Comparison of ENCODE assay signal across 1 cellular context in genomic region chr21:46457801-46458314, GRCh38.
TF ChIP-seq lines count a peak whose summit lies in the region.

No MANE protein-coding gene starts in this region.

TF ChIP-seq in K562, 482 proteins besides CTCF, POLR2A, EP300 and RAD21 (continued from another document and continues in another):
- TF ChIP-seq E4F1 (CRISPR knock-in tag; IDR thresholded peaks at IDR 0.05; ENCODE audit: borderline replicate concordance) (no peak), ZNF644 (tag; IDR thresholded peaks at IDR 0.05; ENCODE audit: low read depth) (0 out of 2 replicates have a peak, but pooled peaks have one; percentile 68), AFF4 (CRISPR knock-in tag; IDR thresholded peaks at IDR 0.05) (no peak), TGIF2 (CRISPR knock-in tag; IDR thresholded peaks at IDR 0.05) (no peak), RBM34 (IDR thresholded peaks at IDR 0.05; ENCODE audit: borderline replicate concordance, insufficient read depth, low read length) (no peak), E2F8 (IDR thresholded peaks at IDR 0.05; ENCODE audit: low read depth, partially characterized antibody) (no peak), PRDM10 (IDR thresholded peaks at IDR 0.05; ENCODE audit: partially characterized antibody) (no peak), PTBP1 (IDR thresholded peaks at IDR 0.05; ENCODE audit: low read depth, low read length) (no peak), ETS2 (tag; IDR thresholded peaks at IDR 0.05; ENCODE audit: borderline replicate concordance, poor library complexity, severe bottlenecking) (no peak), ZNF175 (CRISPR knock-in tag; IDR thresholded peaks at IDR 0.05; ENCODE audit: low read depth) (no peak), NR0B1 (IDR thresholded peaks at IDR 0.05; ENCODE audit: partially characterized antibody) (no peak), SMAD2 (IDR thresholded peaks at IDR 0.05; ENCODE audit: low read depth, low read length) (no peak), ZBTB26 (CRISPR knock-in tag; IDR thresholded peaks at IDR 0.05) (no peak; the same call in 1 of the 2 replicates), PRMT5 (CRISPR knock-in tag; IDR thresholded peaks at IDR 0.05) (no peak), ZFP30 (CRISPR knock-in tag; IDR thresholded peaks at IDR 0.05; ENCODE audit: borderline replicate concordance) (no peak), ZKSCAN1 (IDR thresholded peaks at IDR 0.05; ENCODE audit: low read depth, low read length) (no peak), SMARCB1 (IDR thresholded peaks at IDR 0.05; ENCODE audit: insufficient read length, low read depth) (no peak), SNIP1 (IDR thresholded peaks at IDR 0.05; ENCODE audit: low read depth) (no peak), CHD2 (IDR thresholded peaks at IDR 0.05; ENCODE audit: low read depth, low read length) (peak; percentile 12; the same call in 1 of the 2 replicates), ZC3H4 (CRISPR knock-in tag; IDR thresholded peaks at IDR 0.05; ENCODE audit: borderline replicate concordance) (no peak), SIN3A (IDR thresholded peaks at IDR 0.05; ENCODE audit: borderline replicate concordance in 2 of 2, control insufficient read depth in 1 of 2, low read depth in 2 of 2, low read length in 2 of 2) (no peak), KLF16 (IDR thresholded peaks at IDR 0.05) (no peak), HOXB6 (CRISPR knock-in tag; IDR thresholded peaks at IDR 0.05; ENCODE audit: borderline replicate concordance) (no peak), TAL1 (IDR thresholded peaks at IDR 0.05) (no peak), CBX3 (IDR thresholded peaks at IDR 0.05; ENCODE audit: borderline replicate concordance in 1 of 2, low read length in 2 of 2) (no peak), GABPB1 (CRISPR knock-in tag; IDR thresholded peaks at IDR 0.05) (peak; percentile 63; the same call in 1 of the 2 replicates)
- TF ChIP-seq, protein P1, sequence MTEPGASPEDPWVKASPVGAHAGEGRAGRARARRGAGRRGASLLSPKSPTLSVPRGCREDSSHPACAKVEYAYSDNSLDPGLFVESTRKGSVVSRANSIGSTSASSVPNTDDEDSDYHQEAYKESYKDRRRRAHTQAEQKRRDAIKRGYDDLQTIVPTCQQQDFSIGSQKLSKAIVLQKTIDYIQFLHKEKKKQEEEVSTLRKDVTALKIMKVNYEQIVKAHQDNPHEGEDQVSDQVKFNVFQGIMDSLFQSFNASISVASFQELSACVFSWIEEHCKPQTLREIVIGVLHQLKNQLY (CRISPR knock-in tag; conservative IDR thresholded peaks at IDR 0.05) = no peak
- TF ChIP-seq, protein P2, sequence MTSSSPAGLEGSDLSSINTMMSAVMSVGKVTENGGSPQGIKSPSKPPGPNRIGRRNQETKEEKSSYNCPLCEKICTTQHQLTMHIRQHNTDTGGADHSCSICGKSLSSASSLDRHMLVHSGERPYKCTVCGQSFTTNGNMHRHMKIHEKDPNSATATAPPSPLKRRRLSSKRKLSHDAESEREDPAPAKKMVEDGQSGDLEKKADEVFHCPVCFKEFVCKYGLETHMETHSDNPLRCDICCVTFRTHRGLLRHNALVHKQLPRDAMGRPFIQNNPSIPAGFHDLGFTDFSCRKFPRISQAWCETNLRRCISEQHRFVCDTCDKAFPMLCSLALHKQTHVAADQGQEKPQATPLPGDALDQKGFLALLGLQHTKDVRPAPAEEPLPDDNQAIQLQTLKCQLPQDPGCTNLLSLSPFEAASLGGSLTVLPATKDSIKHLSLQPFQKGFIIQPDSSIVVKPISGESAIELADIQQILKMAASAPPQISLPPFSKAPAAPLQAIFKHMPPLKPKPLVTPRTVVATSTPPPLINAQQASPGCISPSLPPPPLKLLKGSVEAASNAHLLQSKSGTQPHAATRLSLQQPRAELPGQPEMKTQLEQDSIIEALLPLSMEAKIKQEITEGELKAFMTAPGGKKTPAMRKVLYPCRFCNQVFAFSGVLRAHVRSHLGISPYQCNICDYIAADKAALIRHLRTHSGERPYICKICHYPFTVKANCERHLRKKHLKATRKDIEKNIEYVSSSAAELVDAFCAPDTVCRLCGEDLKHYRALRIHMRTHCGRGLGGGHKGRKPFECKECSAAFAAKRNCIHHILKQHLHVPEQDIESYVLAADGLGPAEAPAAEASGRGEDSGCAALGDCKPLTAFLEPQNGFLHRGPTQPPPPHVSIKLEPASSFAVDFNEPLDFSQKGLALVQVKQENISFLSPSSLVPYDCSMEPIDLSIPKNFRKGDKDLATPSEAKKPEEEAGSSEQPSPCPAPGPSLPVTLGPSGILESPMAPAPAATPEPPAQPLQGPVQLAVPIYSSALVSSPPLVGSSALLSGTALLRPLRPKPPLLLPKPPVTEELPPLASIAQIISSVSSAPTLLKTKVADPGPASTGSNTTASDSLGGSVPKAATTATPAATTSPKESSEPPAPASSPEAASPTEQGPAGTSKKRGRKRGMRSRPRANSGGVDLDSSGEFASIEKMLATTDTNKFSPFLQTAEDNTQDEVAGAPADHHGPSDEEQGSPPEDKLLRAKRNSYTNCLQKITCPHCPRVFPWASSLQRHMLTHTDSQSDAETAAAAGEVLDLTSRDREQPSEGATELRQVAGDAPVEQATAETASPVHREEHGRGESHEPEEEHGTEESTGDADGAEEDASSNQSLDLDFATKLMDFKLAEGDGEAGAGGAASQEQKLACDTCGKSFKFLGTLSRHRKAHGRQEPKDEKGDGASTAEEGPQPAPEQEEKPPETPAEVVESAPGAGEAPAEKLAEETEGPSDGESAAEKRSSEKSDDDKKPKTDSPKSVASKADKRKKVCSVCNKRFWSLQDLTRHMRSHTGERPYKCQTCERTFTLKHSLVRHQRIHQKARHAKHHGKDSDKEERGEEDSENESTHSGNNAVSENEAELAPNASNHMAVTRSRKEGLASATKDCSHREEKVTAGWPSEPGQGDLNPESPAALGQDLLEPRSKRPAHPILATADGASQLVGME (CRISPR knock-in tag; IDR thresholded peaks at IDR 0.05) = peak; percentile 62
